Comparison of ENCODE assay signal across 16 cellular contexts in the genomic region with DNA sequence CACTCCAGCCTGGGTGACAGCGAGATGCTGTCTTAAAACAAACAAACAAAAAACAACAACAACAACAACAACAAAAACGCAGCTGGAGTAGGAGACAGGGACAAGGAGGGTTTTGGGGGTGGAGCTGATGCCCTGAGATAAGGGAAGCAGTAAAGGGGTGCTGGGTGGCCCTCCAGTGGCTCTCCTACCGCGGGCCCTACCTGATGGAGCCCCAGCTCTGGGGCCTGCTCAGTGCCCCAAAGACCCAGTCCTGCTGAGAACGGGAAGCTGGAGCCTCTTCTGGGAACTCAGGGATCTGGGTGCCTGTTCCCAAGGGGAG. TPM values are rescaled to one million over a fixed set of nuclear protein-coding genes. Genes with fewer than 3 reads are reported as not detected.
DNase-seq lines count a peak whose midpoint lies in the region; ATAC-seq, FAIRE-seq and TF ChIP-seq lines count a peak whose summit lies in the region.
"Had no signal": no experiment of that assay in that cellular context is flagged by ENCODE, and none has a peak within 500 bp of the region (broad histone marks: within the 10 kb centered on the region; RNA-seq: fewer than 3 reads in every experiment).

No MANE protein-coding gene starts in this region.

- DNase-seq in A549 (ENCODE audit: low read depth in 1 of 2, low spot score in 1 of 2) = no peak
- no peak for DNase-seq in esophagus muscularis mucosa (ENCODE audit: extremely low spot score)
- no peak for DNase-seq in NCI-H2081 treated with DMSO at 0.1 percent for 48 hours (lab: John Stamatoyannopoulos, UW)
- no peak for DNase-seq in effector memory CD8-positive, alpha-beta T cell
- DNase-seq: HCEC 1CT, NCI-H526 treated with DMSO at 0.1 percent for 48 hours, RPMI8226, T-helper 9 cell had no signal

- H3K9ac ChIP-seq in HUES64 (ENCODE audit: low read depth, low read length) = no peak overlapping the region
- no peak overlapping the region for H3K9ac ChIP-seq in neural cell (ENCODE audit: low read length)

- POLR2A ChIA-PET in A549 (lab: Yijun Ruan, JAX) = no interaction called here

- TF ChIP-seq EP300 in A549 (IDR thresholded peaks at IDR 0.05) (no peak), esophagus muscularis mucosa (IDR thresholded peaks at IDR 0.05) (no peak), neural cell (conservative IDR thresholded peaks at IDR 0.05; ENCODE audit: poor library complexity, severe bottlenecking) (no peak)

- FAIRE-seq in A549 (lab: Jason Lieb, UNC) = no peak
- FAIRE-seq: colon, islet of Langerhans had no signal

- H3K36me3 Mint-ChIP-seq in effector memory CD8-positive, alpha-beta T cell (ENCODE audit: insufficient read depth) = peaks cover 4% of the 10 kb centered on the region

- H3K4me1 ChIP-seq in A549 (0 out of 3 replicates have a peak, but pooled peaks cover 8% of the 10 kb centered on the region), HUES64 (ENCODE audit: insufficient read depth, low read length) (peaks cover 12% of the 10 kb centered on the region; the same call in 1 of the 2 replicates), esophagus muscularis mucosa (peaks cover 11 to 15% (median 11%) of the 10 kb centered on the region in 4 donors)

- no peaks in the 10 kb centered on the region for H3K36me3 ChIP-seq in HUES64 (ENCODE audit: insufficient read depth, low read length)
- H3K36me3 ChIP-seq in esophagus muscularis mucosa = no peaks in the 10 kb centered on the region
- H3K36me3 ChIP-seq in neural cell (ENCODE audit: insufficient read depth, low read length) = no peaks in the 10 kb centered on the region
- H3K36me3 ChIP-seq: neutrophil had no signal

- peaks cover 0 to 3% of the 10 kb centered on the region in 2 donors for H3K4me1 Mint-ChIP-seq in effector memory CD8-positive, alpha-beta T cell (ENCODE audit: low read depth in 2 of 2)

- WGBS in A549 (ENCODE audit: missing lambda C conversion rate) = 23% methylated on average over 5 of the region's 5 CpGs
- 44% methylated on average over 5 of the region's 5 CpGs for WGBS in HUES64
- WGBS in esophagus muscularis mucosa = 28% methylated on average over 5 of the region's 5 CpGs

- H3K27me3 Mint-ChIP-seq in effector memory CD8-positive, alpha-beta T cell = peaks cover 57 to 87% of the 10 kb centered on the region in 2 donors

- peaks cover 28% of the 10 kb centered on the region for H3K27me3 ChIP-seq in HUES64 (ENCODE audit: insufficient read depth, low read length)
- H3K27me3 ChIP-seq in esophagus muscularis mucosa = peaks cover 3 to 76% (median 21%) of the 10 kb centered on the region in 4 donors
- peaks cover 27% of the 10 kb centered on the region for H3K27me3 ChIP-seq in neural cell (ENCODE audit: insufficient read depth, low read depth, low read length)

- no peak for TF ChIP-seq RAD21 in A549 (conservative IDR thresholded peaks at IDR 0.05 in 1 of 2, IDR thresholded peaks at IDR 0.05 in 1 of 2)
- TF ChIP-seq RAD21 in neural cell (conservative IDR thresholded peaks at IDR 0.05) = no peak

- TF ChIP-seq CTCF in A549 (IDR thresholded peaks at IDR 0.05) = no peak
- TF ChIP-seq CTCF in esophagus muscularis mucosa (IDR thresholded peaks at IDR 0.05) = no peak
- TF ChIP-seq CTCF in neural cell (IDR thresholded peaks at IDR 0.05; ENCODE audit: poor library complexity, severe bottlenecking) = no peak

- intact Hi-C loops in esophagus muscularis mucosa (cut with DNase I) = no loop called here

- peak overlapping the region in 1 of 2 donors; percentile 52 for H3K4me3 Mint-ChIP-seq in effector memory CD8-positive, alpha-beta T cell
- H3K4me3 Mint-ChIP-seq: activated CD4-positive, alpha-beta memory T cell treated with anti-CD3 and anti-CD28 coated beads, Interleukin-2, amount 10 ng/mL, durations not matched to agents 7 days and 5 days had no signal

- H3K27ac ChIP-seq in A549 = no peak overlapping the region; a peak in 1 of 6 replicates
- no peak overlapping the region for H3K27ac ChIP-seq in HUES64 (ENCODE audit: low read depth, low read length)
- no peak overlapping the region for H3K27ac ChIP-seq in esophagus muscularis mucosa (replicated peaks in 1 of 4)
- no peak overlapping the region for H3K27ac ChIP-seq in neural cell (ENCODE audit: low read length)
- H3K27ac ChIP-seq: neutrophil had no signal

- H3F3A ChIP-seq in neural cell (ENCODE audit: insufficient read depth, low read length, poor library complexity, severe bottlenecking) = no peaks in the 10 kb centered on the region

- H3K9me3 ChIP-seq in A549 = no peaks in the 10 kb centered on the region
- no peaks in the 10 kb centered on the region for H3K9me3 ChIP-seq in HUES64 (ENCODE audit: insufficient read depth, low read depth, low read length)
- no peaks in the 10 kb centered on the region for H3K9me3 ChIP-seq in esophagus muscularis mucosa
- H3K9me3 ChIP-seq in neural cell (ENCODE audit: low read length) = no peaks in the 10 kb centered on the region
- H3K9me3 ChIP-seq: neutrophil had no signal

- no peaks in the 10 kb centered on the region for H3K9me3 Mint-ChIP-seq in effector memory CD8-positive, alpha-beta T cell
- H3K9me3 Mint-ChIP-seq: activated CD4-positive, alpha-beta memory T cell treated with anti-CD3 and anti-CD28 coated beads, Interleukin-2, amount 10 ng/mL, durations not matched to agents 7 days and 5 days had no signal

- TF ChIP-seq POLR2A in A549 (IDR thresholded peaks at IDR 0.05; ENCODE audit: low read length) (no peak), esophagus muscularis mucosa (IDR thresholded peaks at IDR 0.05; ENCODE audit: low read depth) (no peak)

- no peaks in the 10 kb centered on the region for H4K20me1 ChIP-seq in neural cell (ENCODE audit: insufficient read depth)

- H3K79me2 ChIP-seq in neural cell (replicated peaks; ENCODE audit: insufficient read depth, low read length) = no peaks in the 10 kb centered on the region

- CTCF ChIA-PET in A549 (lab: Yijun Ruan, JAX) = interaction anchor here (0.5 to 8.7 kb wide), 26 partner anchors 9 to 185 kb away, joined by 3 to 107 read pairs (median 5); a partner anchor contains a TSS

- no peak overlapping the region for H3K27ac Mint-ChIP-seq in effector memory CD8-positive, alpha-beta T cell
- H3K27ac Mint-ChIP-seq: activated CD4-positive, alpha-beta memory T cell treated with anti-CD3 and anti-CD28 coated beads, Interleukin-2, amount 10 ng/mL, durations not matched to agents 7 days and 5 days had no signal

- no peak overlapping the region for H2AFZ ChIP-seq in neural cell (ENCODE audit: low read depth, low read length)

- H3K4me2 ChIP-seq in A549 (peak overlapping the region; percentile 99), neural cell (ENCODE audit: low read length) (no peak overlapping the region)

- H3K9me2 ChIP-seq in neural cell (ENCODE audit: insufficient read depth, low read length) = no peaks in the 10 kb centered on the region

- peak overlapping the region; percentile 59 for H3K4me3 ChIP-seq in A549
- H3K4me3 ChIP-seq in HUES64 (ENCODE audit: low read length) = peak overlapping the region; percentile 56
- H3K4me3 ChIP-seq in esophagus muscularis mucosa = peak overlapping the region in 3 of 4 donors; percentile 47 to 56 (median 49)
- peak overlapping the region; percentile 66 for H3K4me3 ChIP-seq in neural cell (ENCODE audit: low read length)

- ATAC-seq in A549 (no peak; a peak in 1 of 6 replicates), GM18502 (IDR thresholded peaks at IDR 0.05; ENCODE audit: poor library complexity, unreplicated experiment) (no peak), HG02970 (IDR thresholded peaks at IDR 0.05; ENCODE audit: low FRiP score, unreplicated experiment) (no peak)
- ATAC-seq in effector memory CD8-positive, alpha-beta T cell (replicated peaks) = no peak

TF ChIP-seq in A549, 52 proteins besides CTCF, POLR2A, EP300 and RAD21 (continues in another document):
- TF ChIP-seq BHLHE40 (IDR thresholded peaks at IDR 0.05; ENCODE audit: low read depth, low read length) = no peak

RNA-seq across cellular contexts. Expression of a gene that starts 21.3 kb away (rescaled TPM):
- 0.61 and 0.66 TPM in 2 replicates for polyA plus RNA-seq in A549 (2011; rRNA removed)
- 0.49 and 0.75 TPM in 2 replicates for polyA plus RNA-seq in A549 (2012; cell fraction: cytosol; rRNA removed)
- polyA plus RNA-seq in A549 (2012; cell fraction: nucleus; rRNA removed) = 0.40 and 0.59 TPM in 2 replicates
- 0.76 to 0.88 TPM (median 0.77 TPM) in 3 replicates for polyA plus RNA-seq in A549 (2017; fragmentation: RNase III; extraction: RNeasy Plus Mini Kit Qiagen cat#74134 plus additional on column Dnase treatment)
- 0.68 and 0.91 TPM in 2 replicates for polyA minus RNA-seq in A549 (2011; rRNA and poly(A)+ RNA removed)
- polyA plus RNA-seq in HUES64 (2013, experiment 1 of 2) = 2.2 TPM
- polyA plus RNA-seq in HUES64 (2013, experiment 2 of 2) = 1.2 TPM
- 1 to 10 TPM in 3 of 4 donors, under 1 TPM in 1; 0.83 to 3.4 (median 1.8) TPM for total RNA-seq in esophagus muscularis mucosa
- 0.50 TPM in 1 of 2 replicates, not detected in the other for polyA plus RNA-seq in neural cell
- 0.46 TPM in 1 of 2 replicates, not detected in the other for polyA minus RNA-seq in neural cell

RNA-seq across cellular contexts. Expression of a gene that starts 29.4 kb away (rescaled TPM):
- not detected in 2 replicates for polyA plus RNA-seq in A549 (2011; rRNA removed)
- not detected in 2 replicates for polyA plus RNA-seq in A549 (2012; cell fraction: cytosol; rRNA removed)
- 0.07 TPM in 1 of 2 replicates, not detected in the other for polyA plus RNA-seq in A549 (2012; cell fraction: nucleus; rRNA removed)
- polyA plus RNA-seq in A549 (2017; fragmentation: RNase III; extraction: RNeasy Plus Mini Kit Qiagen cat#74134 plus additional on column Dnase treatment) = not detected in 3 replicates
- polyA minus RNA-seq in A549 (2011; rRNA and poly(A)+ RNA removed) = not detected in 2 replicates
- polyA plus RNA-seq in HUES64 (2013, experiment 1 of 2) = 0.65 TPM
- polyA plus RNA-seq in HUES64 (2013, experiment 2 of 2) = 1.5 TPM
- total RNA-seq in esophagus muscularis mucosa = not detected
- not detected in 2 replicates for polyA plus RNA-seq in neural cell
- polyA minus RNA-seq in neural cell = not detected in 2 replicates
- total RNA-seq: activated CD4-positive, alpha-beta memory T cell treated with anti-CD3 and anti-CD28 coated beads, Interleukin-2, amount 10 ng/mL, durations not matched to agents 7 days and 5 days had no signal

RNA-seq across cellular contexts. Expression of a gene that starts 31.6 kb away (rescaled TPM):
- 38.2 and 40.3 TPM in 2 replicates for polyA plus RNA-seq in A549 (2011; rRNA removed)
- 53.9 and 59.4 TPM in 2 replicates for polyA plus RNA-seq in A549 (2012; cell fraction: cytosol; rRNA removed)
- 64.5 and 68.1 TPM in 2 replicates for polyA plus RNA-seq in A549 (2012; cell fraction: nucleus; rRNA removed)
- 29.6 to 33.5 TPM (median 32.2 TPM) in 3 replicates for polyA plus RNA-seq in A549 (2017; fragmentation: RNase III; extraction: RNeasy Plus Mini Kit Qiagen cat#74134 plus additional on column Dnase treatment)
- 37.8 and 44.1 TPM in 2 replicates for polyA minus RNA-seq in A549 (2011; rRNA and poly(A)+ RNA removed)
- 12.0 TPM for polyA plus RNA-seq in HUES64 (2013, experiment 1 of 2)
- polyA plus RNA-seq in HUES64 (2013, experiment 2 of 2) = 18.2 TPM
- total RNA-seq in esophagus muscularis mucosa = 10 to 100 TPM; 22.9 to 30.7 (median 27.2) TPM
- 59.3 and 62.9 TPM in 2 replicates for polyA plus RNA-seq in neural cell
- polyA minus RNA-seq in neural cell = 33.5 and 38.7 TPM in 2 replicates

RNA-seq across cellular contexts. Expression of a gene that starts 40.9 kb away (rescaled TPM):
- polyA plus RNA-seq in A549 (2011; rRNA removed) (not detected in 2 replicates), A549 (2017; fragmentation: RNase III; extraction: RNeasy Plus Mini Kit Qiagen cat#74134 plus additional on column Dnase treatment) (not detected in 3 replicates), neural cell (not detected in 2 replicates)
- polyA plus RNA-seq in A549 (2012; cell fraction: cytosol; rRNA removed) = 0.20 TPM in 1 of 2 replicates, not detected in the other
- not detected in 2 replicates for polyA plus RNA-seq in A549 (2012; cell fraction: nucleus; rRNA removed)
- not detected in 2 replicates for polyA minus RNA-seq in A549 (2011; rRNA and poly(A)+ RNA removed)
- polyA plus RNA-seq in HUES64 (2013, experiment 1 of 2) = not detected
- not detected for polyA plus RNA-seq in HUES64 (2013, experiment 2 of 2)
- total RNA-seq in esophagus muscularis mucosa = not detected
- not detected in 2 replicates for polyA minus RNA-seq in neural cell
- total RNA-seq: activated CD4-positive, alpha-beta memory T cell treated with anti-CD3 and anti-CD28 coated beads, Interleukin-2, amount 10 ng/mL, durations not matched to agents 7 days and 5 days had no signal
